22 cellular contexts compared by ENCODE assay signal in genomic region chr5:51479840-51480239, GRCh38.
A peak's percentile ranks its signal among the peaks of the same experiment; 100 is the strongest.
DNase-seq lines count a peak whose midpoint lies in the region; ATAC-seq and TF ChIP-seq lines count a peak whose summit lies in the region.
"Had no signal": no experiment of that assay in that cellular context is flagged by ENCODE, and none has a peak within 500 bp of the region (broad histone marks: within the 10 kb centered on the region; RNA-seq: fewer than 3 reads in every experiment).

No MANE protein-coding gene starts in this region.

- no peaks in the 10 kb centered on the region for H3K27me3 Mint-ChIP-seq in T-helper 17 cell
- H3K27me3 Mint-ChIP-seq: activated naive CD8-positive, alpha-beta T cell treated with anti-CD3 and anti-CD28 coated beads, Interleukin-2, amount 10 ng/mL, durations not matched to agents 7 days and 5 days; CD8-positive, alpha-beta memory T cell; stimulated activated naive CD8-positive, alpha-beta T cell treated with anti-CD3 and anti-CD28 coated beads, Interleukin-15, amount 100 ng/mL, for 72 hours had no signal

- H3K27me3 ChIP-seq in hepatocyte, result no peaks in the 10 kb centered on the region
- H3K27me3 ChIP-seq: SJSA1 had no signal

- no peaks in the 10 kb centered on the region for H3K9me2 ChIP-seq in hepatocyte (replicated peaks; ENCODE audit: insufficient read depth)

- H3K27ac Mint-ChIP-seq in T-helper 17 cell, result no peak overlapping the region
- H3K27ac Mint-ChIP-seq: activated naive CD8-positive, alpha-beta T cell treated with anti-CD3 and anti-CD28 coated beads, Interleukin-2, amount 10 ng/mL, durations not matched to agents 7 days and 5 days; CD8-positive, alpha-beta memory T cell; mesothelial cell of epicardium; stimulated activated naive CD8-positive, alpha-beta T cell treated with anti-CD3 and anti-CD28 coated beads, Interleukin-15, amount 100 ng/mL, for 72 hours had no signal

- ATAC-seq in GM18502 (IDR thresholded peaks at IDR 0.05; ENCODE audit: poor library complexity, unreplicated experiment), result peak; percentile 89
- ATAC-seq in GM19438 (IDR thresholded peaks at IDR 0.05; ENCODE audit: low read depth, unreplicated experiment), result peak; percentile 62
- peak; percentile 93 for ATAC-seq in HG02870 (IDR thresholded peaks at IDR 0.05; ENCODE audit: unreplicated experiment)
- ATAC-seq in HG03521 (IDR thresholded peaks at IDR 0.05; ENCODE audit: unreplicated experiment), result peak; percentile 61
- ATAC-seq in HG03280 (IDR thresholded peaks at IDR 0.05; ENCODE audit: unreplicated experiment), result no peak
- no peak for ATAC-seq in T-helper 17 cell
- ATAC-seq: esophagus mucosa; stimulated activated naive CD8-positive, alpha-beta T cell treated with anti-CD3 and anti-CD28 coated beads, Interleukin-15, amount 100 ng/mL, for 72 hours had no signal

- 92% methylated on average over 1 of the region's 1 CpG for WGBS in hepatocyte (ENCODE audit: low lambda C conversion rate, missing lambda C conversion rate)

- no peaks in the 10 kb centered on the region for H3K4me1 Mint-ChIP-seq in T-helper 17 cell
- H3K4me1 Mint-ChIP-seq: activated naive CD8-positive, alpha-beta T cell treated with anti-CD3 and anti-CD28 coated beads, Interleukin-2, amount 10 ng/mL, durations not matched to agents 7 days and 5 days; CD8-positive, alpha-beta memory T cell; stimulated activated naive CD8-positive, alpha-beta T cell treated with anti-CD3 and anti-CD28 coated beads, Interleukin-15, amount 100 ng/mL, for 72 hours had no signal

- H3K4me1 ChIP-seq in hepatocyte (ENCODE audit: insufficient read depth), result peaks cover 12% of the 10 kb centered on the region

- no peaks in the 10 kb centered on the region for H3K36me3 Mint-ChIP-seq in T-helper 17 cell (ENCODE audit: low read depth)
- H3K36me3 Mint-ChIP-seq: activated naive CD8-positive, alpha-beta T cell treated with anti-CD3 and anti-CD28 coated beads, Interleukin-2, amount 10 ng/mL, durations not matched to agents 7 days and 5 days; CD8-positive, alpha-beta memory T cell; mesothelial cell of epicardium had no signal

- no peak overlapping the region for H3K27ac ChIP-seq in hepatocyte
- H3K27ac ChIP-seq: dorsolateral prefrontal cortex, KMS-11, SJSA1 had no signal

- DNase-seq in OCI-M2 (lab: John Stamatoyannopoulos, UW; ENCODE audit: unreplicated experiment) (no peak), T-helper 17 cell (no peak), hepatocyte (ENCODE audit: low spot score) (no peak)
- DNase-seq: activated CD4-positive, alpha-beta T cell treated with anti-CD3 and anti-CD28 coated beads for 4 hours; activated naive CD8-positive, alpha-beta T cell treated with anti-CD3 and anti-CD28 coated beads, Interleukin-2, amount 10 ng/mL, durations not matched to agents 7 days and 5 days; activated T-cell treated with anti-CD3 and anti-CD28 coated beads for 4 hours; CD8-positive, alpha-beta memory T cell; dorsolateral prefrontal cortex; EL; glutamatergic neuron; NCI-H146; retina; stimulated activated naive CD8-positive, alpha-beta T cell treated with anti-CD3 and anti-CD28 coated beads, Interleukin-15, amount 100 ng/mL, for 72 hours had no signal

- H3K9me3 ChIP-seq in T-helper 17 cell (ENCODE audit: control insufficient read depth, low read length, poor library complexity, severe bottlenecking) (peaks cover 3% of the 10 kb centered on the region), hepatocyte (ENCODE audit: low read depth) (no peaks in the 10 kb centered on the region)
- H3K9me3 ChIP-seq: SJSA1 had no signal

- no peaks in the 10 kb centered on the region for H4K20me1 ChIP-seq in hepatocyte (ENCODE audit: insufficient read depth, poor library complexity, severe bottlenecking)

- no peak overlapping the region for H3K4me2 ChIP-seq in hepatocyte
- H3K4me2 ChIP-seq: KMS-11 had no signal

- no peak overlapping the region for H3K4me3 Mint-ChIP-seq in T-helper 17 cell
- H3K4me3 Mint-ChIP-seq: activated naive CD8-positive, alpha-beta T cell treated with anti-CD3 and anti-CD28 coated beads, Interleukin-2, amount 10 ng/mL, durations not matched to agents 7 days and 5 days; CD8-positive, alpha-beta memory T cell; mesothelial cell of epicardium; stimulated activated naive CD8-positive, alpha-beta T cell treated with anti-CD3 and anti-CD28 coated beads, Interleukin-15, amount 100 ng/mL, for 72 hours had no signal

- H3K36me3 ChIP-seq in hepatocyte (replicated peaks; ENCODE audit: insufficient read depth, low read depth), result no peaks in the 10 kb centered on the region
- H3K36me3 ChIP-seq: SJSA1 had no signal

- no peak for TF ChIP-seq CTCF in hepatocyte (IDR thresholded peaks at IDR 0.05; ENCODE audit: poor library complexity)

- no peaks in the 10 kb centered on the region for H3K79me2 ChIP-seq in hepatocyte

- H3K4me3 ChIP-seq in hepatocyte, result no peak overlapping the region
- H3K4me3 ChIP-seq: dorsolateral prefrontal cortex, SJSA1 had no signal

- H2AFZ ChIP-seq in hepatocyte, result no peak overlapping the region

Comparison
In these comparisons a context has a peak if more than half of its experiments do, and no peak if none do; other contexts are left out.
1. ATAC-seq: peak in GM18502 (single experiment), GM19438 (single experiment), HG02870 (single experiment) and HG03521 (single experiment); none in HG03280 (single experiment) and T-helper 17 cell (single experiment).